23 cellular contexts compared by ENCODE assay signal in genomic region chr1:14853518-14853917, GRCh38.
"Had no signal": no experiment of that assay in that cellular context is flagged by ENCODE, and none has a peak within 500 bp of the region (broad histone marks: within the 10 kb centered on the region; RNA-seq: fewer than 3 reads in every experiment).

No MANE protein-coding gene starts in this region.

- H3K4me1 ChIP-seq: esophagus muscularis mucosa, foreskin keratinocyte, gastroesophageal sphincter, heart left ventricle, left lung, lower lobe of right lung had no signal

- H3K27me3 ChIP-seq: dorsolateral prefrontal cortex, foreskin keratinocyte, hepatocyte, left lung had no signal

- ATAC-seq: foreskin keratinocyte, gastroesophageal sphincter, heart left ventricle, left cardiac atrium, left lung, left ventricle myocardium superior, lower lobe of right lung, mucosa of descending colon had no signal

- H3K36me3 ChIP-seq: esophagus muscularis mucosa, gastroesophageal sphincter, heart left ventricle, left lung, lower lobe of right lung had no signal

- H3K4me3 ChIP-seq: coronary artery, dorsolateral prefrontal cortex, esophagus muscularis mucosa, gastroesophageal sphincter, heart left ventricle, hepatocyte, left lung, lower lobe of right lung, mucosa of descending colon had no signal

- FAIRE-seq: colon, endothelial cell of umbilical vein, frontal cortex had no signal

- DNase-seq: dermis blood vessel endothelial cell; dorsolateral prefrontal cortex; effector CD4-positive, alpha-beta T cell; effector memory CD4-positive, alpha-beta T cell; foreskin keratinocyte; heart left ventricle; hypothalamus; immature natural killer cell; islet precursor cell; left cardiac atrium; left lung; left ventricle myocardium superior; lower lobe of right lung; mesenchymal stem cell; mucosa of descending colon; naive B cell had no signal

- H3K27ac ChIP-seq: coronary artery, esophagus muscularis mucosa, foreskin keratinocyte, gastroesophageal sphincter, heart left ventricle, hepatocyte, left lung, lower lobe of right lung had no signal

- H3K9me3 ChIP-seq: esophagus muscularis mucosa, gastroesophageal sphincter, heart left ventricle, left lung, lower lobe of right lung, mucosa of descending colon had no signal
